In the genomic region with DNA sequence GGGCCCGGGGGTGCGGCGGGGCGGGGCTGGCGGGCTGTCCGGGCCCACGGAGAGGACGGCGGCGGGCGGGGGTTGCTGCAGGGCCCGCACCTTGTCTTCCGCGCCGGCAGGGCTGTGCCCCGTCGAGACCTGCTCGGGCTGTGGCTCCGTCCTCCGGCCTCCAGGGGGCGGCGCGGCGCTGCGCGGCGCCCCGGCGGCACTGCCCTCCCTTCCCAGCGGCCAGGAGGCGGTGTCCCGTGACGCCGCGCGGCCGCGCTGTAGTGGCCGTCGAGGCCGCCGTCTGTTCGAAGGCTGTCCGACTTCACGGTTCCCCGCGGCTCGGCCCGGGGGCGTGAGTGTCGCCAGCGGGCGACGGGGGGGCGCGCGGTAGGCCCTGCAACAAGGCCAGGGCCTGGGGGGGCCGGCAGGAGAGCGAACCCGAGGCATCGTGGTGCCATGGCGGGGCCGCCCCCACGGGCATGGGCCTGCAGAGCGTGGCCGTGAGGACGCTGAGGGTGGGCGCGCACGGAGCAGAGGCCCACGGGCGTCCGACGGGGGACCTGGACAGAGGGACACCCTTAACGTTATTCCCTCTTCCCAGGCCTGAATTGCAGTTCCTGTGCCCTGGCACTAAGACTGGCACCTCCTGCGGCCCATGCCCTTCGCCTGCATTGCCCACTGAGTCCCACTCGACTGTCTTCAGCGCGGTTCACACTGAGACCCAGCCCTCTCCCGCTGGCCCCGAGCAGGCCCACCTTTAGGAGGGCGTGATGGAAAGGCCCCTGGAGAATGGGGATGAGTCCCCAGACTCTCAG, we compare ENCODE assay signal across 8 cellular contexts. TPM values are rescaled to one million over a fixed set of nuclear protein-coding genes. Genes with fewer than 3 reads are reported as not detected.
DNase-seq lines count a peak whose midpoint lies in the region; ATAC-seq lines count a peak whose summit lies in the region.

A gene with protein sequence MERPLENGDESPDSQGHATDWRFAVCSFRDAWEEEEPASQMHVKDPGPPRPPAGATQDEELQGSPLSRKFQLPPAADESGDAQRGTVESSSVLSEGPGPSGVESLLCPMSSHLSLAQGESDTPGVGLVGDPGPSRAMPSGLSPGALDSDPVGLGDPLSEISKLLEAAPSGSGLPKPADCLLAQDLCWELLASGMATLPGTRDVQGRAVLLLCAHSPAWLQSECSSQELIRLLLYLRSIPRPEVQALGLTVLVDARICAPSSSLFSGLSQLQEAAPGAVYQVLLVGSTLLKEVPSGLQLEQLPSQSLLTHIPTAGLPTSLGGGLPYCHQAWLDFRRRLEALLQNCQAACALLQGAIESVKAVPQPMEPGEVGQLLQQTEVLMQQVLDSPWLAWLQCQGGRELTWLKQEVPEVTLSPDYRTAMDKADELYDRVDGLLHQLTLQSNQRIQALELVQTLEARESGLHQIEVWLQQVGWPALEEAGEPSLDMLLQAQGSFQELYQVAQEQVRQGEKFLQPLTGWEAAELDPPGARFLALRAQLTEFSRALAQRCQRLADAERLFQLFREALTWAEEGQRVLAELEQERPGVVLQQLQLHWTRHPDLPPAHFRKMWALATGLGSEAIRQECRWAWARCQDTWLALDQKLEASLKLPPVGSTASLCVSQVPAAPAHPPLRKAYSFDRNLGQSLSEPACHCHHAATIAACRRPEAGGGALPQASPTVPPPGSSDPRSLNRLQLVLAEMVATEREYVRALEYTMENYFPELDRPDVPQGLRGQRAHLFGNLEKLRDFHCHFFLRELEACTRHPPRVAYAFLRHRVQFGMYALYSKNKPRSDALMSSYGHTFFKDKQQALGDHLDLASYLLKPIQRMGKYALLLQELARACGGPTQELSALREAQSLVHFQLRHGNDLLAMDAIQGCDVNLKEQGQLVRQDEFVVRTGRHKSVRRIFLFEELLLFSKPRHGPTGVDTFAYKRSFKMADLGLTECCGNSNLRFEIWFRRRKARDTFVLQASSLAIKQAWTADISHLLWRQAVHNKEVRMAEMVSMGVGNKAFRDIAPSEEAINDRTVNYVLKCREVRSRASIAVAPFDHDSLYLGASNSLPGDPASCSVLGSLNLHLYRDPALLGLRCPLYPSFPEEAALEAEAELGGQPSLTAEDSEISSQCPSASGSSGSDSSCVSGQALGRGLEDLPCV (plus strand): TSS at position 237 of the 794 bp plus-strand sequence. CDS start 513 bp downstream, at position 750.

- H3K4me3 Mint-ChIP-seq in effector memory CD8-positive, alpha-beta T cell, result peak within 1 kb of the TSS; percentile 75 to 83

- peaks cover 4% of the 10 kb centered on the region for H3K79me1 ChIP-seq in mesenchymal stem cell (replicated peaks; ENCODE audit: low read length, poor library complexity, severe bottlenecking)

- peak within 1 kb of the TSS; percentile 78 to 95 for H3K18ac ChIP-seq in mesenchymal stem cell (ENCODE audit: low read depth in 1 of 2, low read length in 2 of 2)

- peak within 1 kb of the TSS; percentile 55 for H2AK5ac ChIP-seq in mesenchymal stem cell (ENCODE audit: low read length, severe bottlenecking)

- H3K23ac ChIP-seq in mesenchymal stem cell (ENCODE audit: low read length in 2 of 2), result peak within 1 kb of the TSS in 1 of 2 experiments; percentile 63

- H3K36me3 Mint-ChIP-seq in effector memory CD8-positive, alpha-beta T cell (ENCODE audit: insufficient read depth), result peaks cover 12% of the 10 kb centered on the region

- peak within 1 kb of the TSS in 1 of 2 experiments; percentile 95 for H3K14ac ChIP-seq in mesenchymal stem cell (ENCODE audit: low read length in 2 of 2)

- peak within 1 kb of the TSS; percentile 77 to 81 for H3K27ac Mint-ChIP-seq in effector memory CD8-positive, alpha-beta T cell

- H3K4me1 ChIP-seq in mesenchymal stem cell (ENCODE audit: control insufficient read depth, insufficient read depth, low read depth, low read length), result peaks cover 37% of the 10 kb centered on the region

- H3K4me1 Mint-ChIP-seq in effector memory CD8-positive, alpha-beta T cell (ENCODE audit: low read depth in 2 of 2), result peaks cover 0 to 9% of the 10 kb centered on the region in 2 donors

- peak within 1 kb of the TSS; percentile 75 to 94 for H3K4ac ChIP-seq in mesenchymal stem cell (ENCODE audit: low read depth in 1 of 2, low read length in 2 of 2)

- peak within 1 kb of the TSS; percentile 98 for H2BK15ac ChIP-seq in mesenchymal stem cell (ENCODE audit: low read depth, poor library complexity, severe bottlenecking)

- peak within 1 kb of the TSS; percentile 70 for H2AFZ ChIP-seq in mesenchymal stem cell (ENCODE audit: low read depth, low read length)

- peak within 1 kb of the TSS; percentile 92 for H2BK120ac ChIP-seq in mesenchymal stem cell (ENCODE audit: low read depth, low read length)

- H2BK12ac ChIP-seq in mesenchymal stem cell (ENCODE audit: low read length in 2 of 2), result peak within 1 kb of the TSS; percentile 40 to 96

- H3K27me3 Mint-ChIP-seq in effector memory CD8-positive, alpha-beta T cell, result no peaks in the 10 kb centered on the region

- peaks cover 17 to 67% of the 10 kb centered on the region in 2 experiments for H3K36me3 ChIP-seq in mesenchymal stem cell (ENCODE audit: control insufficient read depth in 1 of 2, insufficient read depth in 2 of 2, low read depth in 1 of 2, low read length in 2 of 2)

- H4K8ac ChIP-seq in mesenchymal stem cell (ENCODE audit: low read length), result peak within 1 kb of the TSS; percentile 97

- WGBS in mesenchymal stem cell, result 42% methylated on average over 70 of the region's 83 CpGs

- H3K9ac ChIP-seq in mesenchymal stem cell (ENCODE audit: low read length), result peak within 1 kb of the TSS; percentile 99

- peak; percentile 90 for DNase-seq in ACHN
- peak; percentile 82 for DNase-seq in NCI-H69 (lab: John Stamatoyannopoulos, UW)
- DNase-seq in activated CD4-positive, alpha-beta T cell treated with anti-CD3 and anti-CD28 coated beads, Interleukin-2, amount 50 U/mL, for 48 hours, result peak; percentile 83 to 86
- peak; percentile 70 to 75 (median 74) for DNase-seq in effector memory CD8-positive, alpha-beta T cell
- peak; percentile 56 for DNase-seq in mesenchymal stem cell
- peak; percentile 53 to 62 for DNase-seq in stimulated activated CD8-positive, alpha-beta memory T cell treated with anti-CD3 and anti-CD28 coated beads, Interleukin-15, amount 100 ng/mL, for 4 hours (ENCODE audit: low read depth in 2 of 2)

- H3K9me3 ChIP-seq in mesenchymal stem cell (ENCODE audit: control insufficient read depth, low read length), result no peaks in the 10 kb centered on the region

- H3K4me2 ChIP-seq in mesenchymal stem cell (ENCODE audit: low read length, poor library complexity, severe bottlenecking), result peak within 1 kb of the TSS; percentile 62

- in situ Hi-C loops in ACHN (cut with HindIII; ENCODE audit: low pct_ligation_motif_present, low pct_unique_long_range_greater_than_20kb, low sequenced_read_pairs), result no loop called here

- H3K9me3 Mint-ChIP-seq in effector memory CD8-positive, alpha-beta T cell, result no peaks in the 10 kb centered on the region

- H4K91ac ChIP-seq in mesenchymal stem cell (ENCODE audit: low read length), result peak within 1 kb of the TSS; percentile 92

- peak within 1 kb of the TSS; percentile 92 for H2BK5ac ChIP-seq in mesenchymal stem cell (ENCODE audit: low read depth, low read length, poor library complexity, severe bottlenecking)

- H3K27me3 ChIP-seq in mesenchymal stem cell (ENCODE audit: control insufficient read depth in 1 of 2, insufficient read depth in 1 of 2, low read length in 2 of 2), result no peaks in the 10 kb centered on the region

- H3K4me3 ChIP-seq in mesenchymal stem cell (ENCODE audit: insufficient read depth in 1 of 2, low read depth in 1 of 2, low read length in 2 of 2), result peak within 1 kb of the TSS; percentile 57 to 84

- H3K27ac ChIP-seq in mesenchymal stem cell (ENCODE audit: low read length, poor library complexity, severe bottlenecking), result peak within 1 kb of the TSS; percentile 99

- ATAC-seq in GM18511 (IDR thresholded peaks at IDR 0.05; ENCODE audit: unreplicated experiment), result peak; percentile 90
- peak; percentile 59 for ATAC-seq in HG03139 (IDR thresholded peaks at IDR 0.05; ENCODE audit: unreplicated experiment)
- peak; percentile 95 for ATAC-seq in effector memory CD8-positive, alpha-beta T cell (replicated peaks)

RNA-seq across cellular contexts. Expression of the gene that starts here (rescaled TPM):
- 6.6 TPM for polyA plus RNA-seq in mesenchymal stem cell (2013, experiment 1 of 2)
- polyA plus RNA-seq in mesenchymal stem cell (2013, experiment 2 of 2), result 6.5 TPM

Comparison
In these comparisons a context has a peak if more than half of its experiments do, and no peak if none do; other contexts are left out.
1. Peak in every context shown above with its lines: DNase-seq, ATAC-seq, H3K4me3 ChIP-seq and H3K27ac ChIP-seq.